In the genomic region with DNA sequence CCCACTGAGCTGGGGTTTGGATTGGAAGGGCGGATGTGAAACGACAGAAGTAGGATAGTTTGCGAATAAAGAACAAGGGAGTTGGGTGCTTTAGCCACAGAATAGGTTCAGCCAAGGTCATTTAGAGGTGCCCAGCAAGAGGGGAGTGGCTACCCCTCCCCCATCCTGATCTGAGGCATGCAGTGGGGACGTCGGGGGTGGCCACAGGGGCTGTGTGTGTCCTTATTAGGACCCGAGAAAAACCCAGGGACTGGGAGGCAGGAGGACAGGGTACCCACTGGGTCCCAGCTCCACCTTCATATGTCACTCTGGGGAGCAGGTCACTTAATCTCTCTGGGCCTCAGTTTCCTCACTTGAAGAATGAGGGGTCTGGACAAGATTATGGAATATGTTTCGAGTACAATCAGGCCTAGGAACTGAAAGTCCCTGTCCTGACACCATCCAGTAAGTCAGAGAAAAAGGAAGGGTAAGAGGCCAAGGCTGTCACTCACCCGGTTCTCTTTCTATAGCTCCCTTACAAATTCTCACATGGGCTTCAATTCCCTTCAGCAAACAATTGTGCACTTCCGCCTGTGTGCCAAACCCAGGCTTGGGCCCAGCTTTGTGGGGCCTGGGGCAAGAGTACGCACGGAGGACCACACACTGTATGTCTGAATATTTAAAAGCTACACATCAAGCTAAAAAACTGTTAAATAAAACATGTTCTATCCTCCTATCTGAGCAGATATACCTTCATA, we compare ENCODE assay signal across 2 cellular contexts.
TF ChIP-seq lines count a peak whose summit lies in the region.

No MANE protein-coding gene starts in this region.

TF ChIP-seq in SK-N-SH, 30 proteins besides CTCF, POLR2A, EP300 and RAD21 (continued from another document):
- TF ChIP-seq IRF3 (IDR thresholded peaks at IDR 0.05; ENCODE audit: low read depth, low read length) (no peak), GABPA (IDR thresholded peaks at IDR 0.05; ENCODE audit: low read depth) (no peak), TCF12 (IDR thresholded peaks at IDR 0.05) (no peak), MEF2A (IDR thresholded peaks at IDR 0.05; ENCODE audit: borderline replicate concordance, low read depth) (no peak), MXI1 (IDR thresholded peaks at IDR 0.05; ENCODE audit: low read depth, low read length) (no peak), FOSL2 (IDR thresholded peaks at IDR 0.05; ENCODE audit: borderline replicate concordance, low read depth) (no peak)

TF ChIP-seq in SK-N-SH treated with all-trans-retinoic acid at 6 μM for 48 hours, 23 proteins besides CTCF, POLR2A, EP300 and RAD21 (continued from another document):
- no peak for TF ChIP-seq ZC3H10 (CRISPR knock-in tag; IDR thresholded peaks at IDR 0.05)
- no peak for TF ChIP-seq TCF4 (CRISPR knock-in tag; IDR thresholded peaks at IDR 0.05; ENCODE audit: borderline replicate concordance)
- TF ChIP-seq, protein P1, sequence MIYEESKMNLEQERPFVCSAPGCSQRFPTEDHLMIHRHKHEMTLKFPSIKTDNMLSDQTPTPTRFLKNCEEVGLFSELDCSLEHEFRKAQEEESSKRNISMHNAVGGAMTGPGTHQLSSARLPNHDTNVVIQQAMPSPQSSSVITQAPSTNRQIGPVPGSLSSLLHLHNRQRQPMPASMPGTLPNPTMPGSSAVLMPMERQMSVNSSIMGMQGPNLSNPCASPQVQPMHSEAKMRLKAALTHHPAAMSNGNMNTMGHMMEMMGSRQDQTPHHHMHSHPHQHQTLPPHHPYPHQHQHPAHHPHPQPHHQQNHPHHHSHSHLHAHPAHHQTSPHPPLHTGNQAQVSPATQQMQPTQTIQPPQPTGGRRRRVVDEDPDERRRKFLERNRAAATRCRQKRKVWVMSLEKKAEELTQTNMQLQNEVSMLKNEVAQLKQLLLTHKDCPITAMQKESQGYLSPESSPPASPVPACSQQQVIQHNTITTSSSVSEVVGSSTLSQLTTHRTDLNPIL (CRISPR knock-in tag; IDR thresholded peaks at IDR 0.05; ENCODE audit: low read depth): no peak
- no peak for TF ChIP-seq TSHZ2 (CRISPR knock-in tag; IDR thresholded peaks at IDR 0.05)
- TF ChIP-seq ESRRG (CRISPR knock-in tag; IDR thresholded peaks at IDR 0.05): no peak
